In genomic region chr4:48275247-48275646, GRCh38 we compare ENCODE assay signal across 8 cellular contexts. TPM values are rescaled to one million over a fixed set of nuclear protein-coding genes. Genes with fewer than 3 reads are reported as not detected.
DNase-seq lines count a peak whose midpoint lies in the region; ATAC-seq lines count a peak whose summit lies in the region.

No MANE protein-coding gene starts in this region.

- in situ Hi-C loops in G401 (cut with HindIII; ENCODE audit: low sequenced_read_pairs), result no loop called here

- ATAC-seq in HG02642 (IDR thresholded peaks at IDR 0.05; ENCODE audit: poor library complexity, unreplicated experiment) (peak; percentile 52), HG03159 (IDR thresholded peaks at IDR 0.05; ENCODE audit: unreplicated experiment) (no peak)

- DNase-seq in DMS 273 (lab: John Stamatoyannopoulos, UW; ENCODE audit: unreplicated experiment), result peak; percentile 26
- DNase-seq in DMS 273 treated with DMSO at 0.1 percent for 48 hours (lab: John Stamatoyannopoulos, UW), result no peak
- DNase-seq in RPMI7951 (ENCODE audit: low read depth), result peak; percentile 59
- peak; percentile 42 for DNase-seq in germinal center (ENCODE audit: low spot score)
- DNase-seq in central memory CD4-positive, alpha-beta T cell, result no peak
- DNase-seq in G401 (ENCODE audit: low spot score), result no peak

RNA-seq across cellular contexts. Expression of gene TEC, which starts 5.6 kb away (rescaled TPM):
- total RNA-seq in RPMI7951 (2014; rRNA removed; shearing (Covaris generic)), result 3.6 and 3.8 TPM in 2 replicates
- total RNA-seq in G401 (2014; rRNA removed; shearing (Covaris generic)), result not detected in 2 replicates

Comparison
In these comparisons a context has a peak if more than half of its experiments do, and no peak if none do; other contexts are left out.
1. DNase-seq: peak in DMS 273 (single experiment), RPMI7951 (single experiment) and germinal center (single experiment); none in DMS 273 treated with DMSO at 0.1 percent for 48 hours (single experiment), central memory CD4-positive, alpha-beta T cell (single experiment) and G401 (single experiment).